8 cellular contexts compared by ENCODE assay signal in genomic region chr9:130129425-130130061, GRCh38. TPM values are rescaled to one million over a fixed set of nuclear protein-coding genes. Genes with fewer than 3 reads are reported as not detected.
DNase-seq lines count a peak whose midpoint lies in the region; ATAC-seq lines count a peak whose summit lies in the region.

No MANE protein-coding gene starts in this region.

- H3K4me1 Mint-ChIP-seq in T-helper 17 cell: peaks cover 38% of the 10 kb centered on the region

- H3K36me3 Mint-ChIP-seq in T-helper 17 cell (ENCODE audit: low read depth): peaks cover 2% of the 10 kb centered on the region

- no peaks in the 10 kb centered on the region for H3K27me3 Mint-ChIP-seq in T-helper 17 cell

- peak overlapping the region; percentile 60 for H3K27ac ChIP-seq in cingulate gyrus (ENCODE audit: low read depth, low read length)

- peak overlapping the region; percentile 100 for H3K27ac Mint-ChIP-seq in T-helper 17 cell

- ATAC-seq in T-helper 17 cell (peak; percentile 16), HG03442 (IDR thresholded peaks at IDR 0.05; ENCODE audit: unreplicated experiment) (no peak), HG02571 (IDR thresholded peaks at IDR 0.05; ENCODE audit: unreplicated experiment) (no peak)

- intact Hi-C loops in posterior cingulate gyrus (cut with DNase I): no loop called here

- DNase-seq in G401 (ENCODE audit: low spot score) (peak; percentile 86), T-helper 17 cell (peak in 1 of 3 donors; percentile 31), posterior cingulate gyrus (peak in 7 of 10 donors; percentile 36 to 89 (median 51)), NCI-H526 (lab: John Stamatoyannopoulos, UW) (no peak), AML-193 (lab: John Stamatoyannopoulos, UW) (no peak)

- H3K9me3 ChIP-seq in T-helper 17 cell (ENCODE audit: control insufficient read depth, low read length, poor library complexity, severe bottlenecking): no peaks in the 10 kb centered on the region

- H3K4me3 Mint-ChIP-seq in T-helper 17 cell: peak overlapping the region; percentile 92

- in situ Hi-C loops in G401 (cut with HindIII; ENCODE audit: low sequenced_read_pairs): loop anchor here (10.0 kb wide), 1 partner anchor 115 kb away; no protein-coding TSS in a partner anchor

RNA-seq across cellular contexts. Expression of gene NCS1, which starts 42.7 kb away (rescaled TPM):
- total RNA-seq in G401 (2014; rRNA removed; shearing (Covaris generic)): 36.4 and 44.9 TPM in 2 replicates
- total RNA-seq in T-helper 17 cell: under 1 TPM; 0.12 to 0.31 TPM

Comparison
In these comparisons a context has a peak if more than half of its experiments do, and no peak if none do; other contexts are left out.
1. DNase-seq: peak in G401 (single experiment) and posterior cingulate gyrus (7 of 10); none in NCI-H526 (0 of 2) and AML-193 (0 of 2).
2. RNA of gene NCS1, which starts 42.7 kb away (total RNA-seq): 36.4 to 44.9 TPM in G401; 0.12 to 0.31 TPM in T-helper 17 cell; every median in the first group is over 10 times any median in the second.